ENCODE assay signal across 26 cellular contexts in genomic region chr3:66041116-66041515, GRCh38. TPM values are rescaled to one million over a fixed set of nuclear protein-coding genes. Genes with fewer than 3 reads are reported as not detected.
A peak's percentile ranks its signal among the peaks of the same experiment; 100 is the strongest.
DNase-seq lines count a peak whose midpoint lies in the region; ATAC-seq, FAIRE-seq and TF ChIP-seq lines count a peak whose summit lies in the region.
"Had no signal": no experiment of that assay in that cellular context is flagged by ENCODE, and none has a peak within 500 bp of the region (broad histone marks: within the 10 kb centered on the region; RNA-seq: fewer than 3 reads in every experiment).

No MANE protein-coding gene starts in this region.

- in situ Hi-C loops in G401 (cut with HindIII; ENCODE audit: low sequenced_read_pairs): no loop called here

- H3K36me3 ChIP-seq in BJ (ENCODE audit: control insufficient read depth, insufficient read depth, low read length): no peaks in the 10 kb centered on the region
- H3K36me3 ChIP-seq in small intestine (ENCODE audit: control insufficient read depth in 2 of 2, insufficient read depth in 2 of 2, low read length in 2 of 2): no peaks in the 10 kb centered on the region
- H3K36me3 ChIP-seq: right lobe of liver, thyroid gland had no signal

- H3K27ac ChIP-seq in small intestine (ENCODE audit: low read depth in 1 of 2, low read length in 1 of 2): no peak overlapping the region
- H3K27ac ChIP-seq: parathyroid adenoma, right lobe of liver, thyroid gland had no signal

- WGBS in small intestine, 3 donors: 67 to 82% (median 76%) methylated on average over 1 of the region's 1 CpG

- H3K27me3 Mint-ChIP-seq in activated naive CD4-positive, alpha-beta T cell treated with anti-CD3 and anti-CD28 coated beads for 36 hours (ENCODE audit: low read depth): peaks cover 50% of the 10 kb centered on the region

- H3K4me3 ChIP-seq in BJ (ENCODE audit: low read depth, low read length) (no peak overlapping the region), small intestine (ENCODE audit: low read depth in 1 of 2, low read length in 2 of 2) (no peak overlapping the region)
- H3K4me3 ChIP-seq: GM23338, right lobe of liver, thyroid gland had no signal

- POLR2A ChIA-PET in BJ (lab: Charles Lee): interaction anchor here (0.6 kb wide), 1 partner anchor 11 kb away, joined by 3 read pairs; no protein-coding TSS in a partner anchor

- no peak overlapping the region for H3K4me3 Mint-ChIP-seq in activated naive CD4-positive, alpha-beta T cell treated with anti-CD3 and anti-CD28 coated beads for 36 hours
- H3K4me3 Mint-ChIP-seq: activated CD4-positive, alpha-beta T cell treated with anti-CD3 and anti-CD28 coated beads, Interleukin-2, amount 10 ng/mL, durations not matched to agents 24 days and 14 days; activated naive CD8-positive, alpha-beta T cell treated with anti-CD3 and anti-CD28 coated beads for 36 hours; activated T-helper 17 cell treated with anti-CD3 and anti-CD28 coated beads, Interleukin-2, amount 50 U/mL, for 72 hours; T-helper 1 cell treated with Interleukin-12 subunit alpha and Interleukin-12 subunit beta and Interleukin-4 antibody, amounts not matched to agents 30 μg/mL and 1 μg/mL, for 36 hours had no signal

- no peaks in the 10 kb centered on the region for H3K9me3 ChIP-seq in small intestine (ENCODE audit: control insufficient read depth, low read depth)
- H3K9me3 ChIP-seq: right lobe of liver, thyroid gland had no signal

- H3K9me3 Mint-ChIP-seq in activated naive CD4-positive, alpha-beta T cell treated with anti-CD3 and anti-CD28 coated beads for 36 hours: no peaks in the 10 kb centered on the region
- H3K9me3 Mint-ChIP-seq: activated CD4-positive, alpha-beta T cell treated with anti-CD3 and anti-CD28 coated beads, Interleukin-2, amount 10 ng/mL, durations not matched to agents 24 days and 14 days; activated T-helper 17 cell treated with anti-CD3 and anti-CD28 coated beads, Interleukin-2, amount 50 U/mL, for 72 hours; GM23338; T-helper 1 cell treated with Interleukin-12 subunit alpha and Interleukin-12 subunit beta and Interleukin-4 antibody, amounts not matched to agents 30 μg/mL and 1 μg/mL, for 36 hours had no signal

- CTCF ChIA-PET in BJ (lab: Yijun Ruan, JAX): interaction anchor here (0.6 to 2.3 kb wide), 3 partner anchors 96 to 665 kb away, joined by 3 to 8 read pairs (median 3); no protein-coding TSS in a partner anchor
- CTCF ChIA-PET in activated naive CD4-positive, alpha-beta T cell treated with anti-CD3 and anti-CD28 coated beads for 36 hours (lab: Charles Lee): no interaction called here

- no peak for FAIRE-seq in small intestine (lab: Jason Lieb, UNC)
- FAIRE-seq: GM18507 had no signal

- peaks cover 9% of the 10 kb centered on the region for H3K4me1 Mint-ChIP-seq in activated naive CD4-positive, alpha-beta T cell treated with anti-CD3 and anti-CD28 coated beads for 36 hours (ENCODE audit: low read depth)
- H3K4me1 Mint-ChIP-seq: activated T-helper 17 cell treated with anti-CD3 and anti-CD28 coated beads, Interleukin-2, amount 50 U/mL, for 72 hours had no signal

- peaks cover 2% of the 10 kb centered on the region for H3K36me3 Mint-ChIP-seq in activated naive CD4-positive, alpha-beta T cell treated with anti-CD3 and anti-CD28 coated beads for 36 hours (ENCODE audit: low read depth)
- H3K36me3 Mint-ChIP-seq: activated naive CD8-positive, alpha-beta T cell treated with anti-CD3 and anti-CD28 coated beads for 36 hours had no signal

- ATAC-seq in esophagus mucosa: no peak
- ATAC-seq: activated T-helper 17 cell treated with anti-CD3 and anti-CD28 coated beads, Interleukin-2, amount 50 U/mL, for 72 hours; GM23338; left cardiac atrium; naive thymus-derived CD4-positive, alpha-beta T cell; PC-3; right lobe of liver had no signal

- H3K27me3 ChIP-seq in BJ (ENCODE audit: control insufficient read depth, insufficient read depth, low read length) (no peaks in the 10 kb centered on the region), small intestine (ENCODE audit: control insufficient read depth in 2 of 2, insufficient read depth in 2 of 2, low read length in 2 of 2) (no peaks in the 10 kb centered on the region)
- H3K27me3 ChIP-seq: right lobe of liver, thyroid gland had no signal

- H3K27ac Mint-ChIP-seq in activated naive CD4-positive, alpha-beta T cell treated with anti-CD3 and anti-CD28 coated beads for 36 hours: no peak overlapping the region
- H3K27ac Mint-ChIP-seq: activated CD4-positive, alpha-beta T cell treated with anti-CD3 and anti-CD28 coated beads, Interleukin-2, amount 10 ng/mL, durations not matched to agents 24 days and 14 days; activated naive CD8-positive, alpha-beta T cell treated with anti-CD3 and anti-CD28 coated beads for 36 hours; activated T-helper 17 cell treated with anti-CD3 and anti-CD28 coated beads, Interleukin-2, amount 50 U/mL, for 72 hours; GM23338; naive thymus-derived CD4-positive, alpha-beta T cell; T-helper 1 cell treated with Interleukin-12 subunit alpha and Interleukin-12 subunit beta and Interleukin-4 antibody, amounts not matched to agents 30 μg/mL and 1 μg/mL, for 36 hours had no signal

- no peaks in the 10 kb centered on the region for H3K4me1 ChIP-seq in small intestine (ENCODE audit: control insufficient read depth in 2 of 2, insufficient read depth in 1 of 2, low read depth in 1 of 2, low read length in 1 of 2)

- no peak for TF ChIP-seq CTCF in BJ (IDR thresholded peaks at IDR 0.05; ENCODE audit: insufficient read depth, low read depth, low read length)

- intact Hi-C loops in activated naive CD4-positive, alpha-beta T cell treated with anti-CD3 and anti-CD28 coated beads for 36 hours (cut with micrococcal nuclease): no loop called here

- DNase-seq in BJ (ENCODE audit: low read depth): peak; percentile 57
- peak; percentile 14 for DNase-seq in RKO (ENCODE audit: low spot score)
- DNase-seq in fibroblast of gingiva (ENCODE audit: low read depth): peak; percentile 37
- DNase-seq in renal cortical epithelial cell (ENCODE audit: low read depth): peak; percentile 31
- DNase-seq in G401 (ENCODE audit: low spot score): no peak
- DNase-seq in activated naive CD4-positive, alpha-beta T cell treated with anti-CD3 and anti-CD28 coated beads for 36 hours: no peak
- no peak for DNase-seq in small intestine
- DNase-seq: activated CD4-positive, alpha-beta T cell treated with anti-CD3 and anti-CD28 coated beads, Interleukin-2, amount 10 ng/mL, durations not matched to agents 24 days and 14 days; activated naive CD8-positive, alpha-beta T cell treated with anti-CD3 and anti-CD28 coated beads for 36 hours; DND-41; left cardiac atrium; mesendoderm; naive thymus-derived CD4-positive, alpha-beta T cell; NCI-H187; PC-3; right lobe of liver; SIG-M5; stimulated activated CD4-positive, alpha-beta T cell treated with anti-CD3 and anti-CD28 coated beads, Interleukin-1b, Interleukin-23, amount 100 ng/mL, for 48 hours; stimulated activated naive CD4-positive, alpha-beta T cell; thyroid gland had no signal

RNA-seq across cellular contexts. Expression of gene MAGI1, which starts 2.4 kb away (rescaled TPM):
- polyA plus RNA-seq in BJ (2011; rRNA removed) (14.4 and 15.2 TPM in 2 replicates), small intestine (10 to 100 TPM in 2 of 3 donors, 1 to 10 TPM in 1; 10.0 to 13.0 (median 12.2) TPM)
- polyA minus RNA-seq in BJ (2011; rRNA and poly(A)+ RNA removed): 24.5 and 31.1 TPM in 2 replicates
- total RNA-seq in renal cortical epithelial cell (4.9 and 30.5 TPM in 2 replicates), esophagus mucosa (13.7 TPM)
- total RNA-seq in G401 (2014; rRNA removed; shearing (Covaris generic)): 7.7 and 11.0 TPM in 2 replicates
- total RNA-seq in activated naive CD4-positive, alpha-beta T cell treated with anti-CD3 and anti-CD28 coated beads for 36 hours: not detected
- polyA plus RNA-seq: naive thymus-derived CD4-positive, alpha-beta T cell had no signal

Comparison
In these comparisons a context has a peak if more than half of its experiments do, and no peak if none do; other contexts are left out.
1. DNase-seq: peak in BJ (single experiment), RKO (single experiment), fibroblast of gingiva (single experiment) and renal cortical epithelial cell (single experiment); none in G401 (single experiment), activated naive CD4-positive, alpha-beta T cell treated with anti-CD3 and anti-CD28 coated beads for 36 hours (single experiment) and small intestine (single experiment).